In genomic region chr11:71120346-71120963, GRCh38 we compare ENCODE assay signal across 10 cellular contexts.
A peak's percentile ranks its signal among the peaks of the same experiment; 100 is the strongest.
DNase-seq lines count a peak whose midpoint lies in the region; TF ChIP-seq lines count a peak whose summit lies in the region.
"Had no signal": no experiment of that assay in that cellular context is flagged by ENCODE, and none has a peak within 500 bp of the region (broad histone marks: within the 10 kb centered on the region; RNA-seq: fewer than 3 reads in every experiment).

No MANE protein-coding gene starts in this region.

- no peak overlapping the region for H4K8ac ChIP-seq in neuronal stem cell (ENCODE audit: low read depth, low read length)

- TF ChIP-seq POLR2A in esophagus squamous epithelium (IDR thresholded peaks at IDR 0.05) = no peak

- H2BK15ac ChIP-seq in neuronal stem cell (ENCODE audit: low read length) = no peak overlapping the region

- no peak overlapping the region for H3K9ac ChIP-seq in neuronal stem cell (ENCODE audit: low read depth, low read length, poor library complexity)

- peak overlapping the region; percentile 3 for H3K18ac ChIP-seq in neuronal stem cell (ENCODE audit: low read length)

- H4K91ac ChIP-seq in neuronal stem cell (ENCODE audit: low read depth, low read length, poor library complexity) = no peak overlapping the region

- H3K23ac ChIP-seq in neuronal stem cell (ENCODE audit: low read depth, low read length, poor library complexity) = no peak overlapping the region

- H2BK5ac ChIP-seq in neuronal stem cell (ENCODE audit: low read length) = no peak overlapping the region

- no peak overlapping the region for H2BK12ac ChIP-seq in neuronal stem cell (ENCODE audit: low read length)

- H3K27me3 ChIP-seq in neuronal stem cell (ENCODE audit: control insufficient read depth in 3 of 3, insufficient read depth in 3 of 3, low read depth in 1 of 3, low read length in 3 of 3) = peaks cover 0 to 3% (median 0%) of the 10 kb centered on the region in 3 experiments
- H3K27me3 ChIP-seq in osteoblast (ENCODE audit: insufficient read depth, low read length) = peaks cover 4% of the 10 kb centered on the region
- H3K27me3 ChIP-seq in esophagus squamous epithelium = peaks cover 0 to 22% (median 0%) of the 10 kb centered on the region in 4 donors

- no peak overlapping the region for H3K4ac ChIP-seq in neuronal stem cell (ENCODE audit: low read length)

- WGBS in neuronal stem cell (ENCODE audit: extremely low coverage in 2 of 2, insufficient read length in 2 of 2, insufficient replicate concordance in 1 of 2), 2 donors = no CpG with 5 or more reads among the region's 8 CpGs
- WGBS in esophagus squamous epithelium, 2 donors = 13 to 18% methylated on average over 4 to 6 of the region's 8 CpGs

- no peaks in the 10 kb centered on the region for H3K4me1 ChIP-seq in neuronal stem cell (ENCODE audit: control insufficient read depth in 2 of 2, insufficient read depth in 1 of 2, low read depth in 1 of 2, low read length in 2 of 2)
- H3K4me1 ChIP-seq in osteoblast (ENCODE audit: insufficient read depth, low read length) = no peaks in the 10 kb centered on the region
- no peaks in the 10 kb centered on the region for H3K4me1 ChIP-seq in esophagus squamous epithelium

- no peak overlapping the region for H2AK5ac ChIP-seq in neuronal stem cell (ENCODE audit: low read depth, low read length)

- no peak for DNase-seq in GM10266 (ENCODE audit: extremely low spot score)
- peak in 2 of 3 experiments; percentile 63 to 81 for DNase-seq in NCI-H1417 (lab: John Stamatoyannopoulos, UW)
- DNase-seq in T47D (ENCODE audit: low read depth in 1 of 2, low spot score in 1 of 2) = peak; percentile 48 to 86
- peak; percentile 41 for DNase-seq in neuronal stem cell (ENCODE audit: low spot score)
- DNase-seq in NCI-H128 (lab: John Stamatoyannopoulos, UW; ENCODE audit: unreplicated experiment) = no peak
- no peak for DNase-seq in osteoblast (ENCODE audit: insufficient read length, low spot score, missing footprints)
- DNase-seq in esophagus squamous epithelium (lab: John Stamatoyannopoulos, UW) = no peak
- no peak for DNase-seq in activated CD4-positive, alpha-beta T cell treated with anti-CD3 and anti-CD28 coated beads for 4 hours
- DNase-seq: activated naive CD4-positive, alpha-beta T cell treated with Interleukin-2 at 50 U/mL for 16 hours; stimulated activated CD4-positive, alpha-beta T cell treated with anti-CD3 and anti-CD28 coated beads, Interleukin-15, amount 100 ng/mL, for 24 hours had no signal

- H3K4me3 ChIP-seq in neuronal stem cell (ENCODE audit: low read length in 2 of 2) = no peak overlapping the region
- H3K4me3 ChIP-seq in osteoblast (ENCODE audit: insufficient read depth, low read length) = no peak overlapping the region
- H3K4me3 ChIP-seq in esophagus squamous epithelium = no peak overlapping the region

- intact Hi-C loops in esophagus squamous epithelium (cut with DNase I) = no loop called here

- H2AFZ ChIP-seq in neuronal stem cell (ENCODE audit: low read length) (no peak overlapping the region), osteoblast (ENCODE audit: low read length) (no peak overlapping the region)

- H3K14ac ChIP-seq in neuronal stem cell (ENCODE audit: low read length) = no peak overlapping the region

- TF ChIP-seq CTCF in GM10266 (IDR thresholded peaks at IDR 0.05; ENCODE audit: control insufficient read depth, insufficient read depth, low read depth, missing control alignments) (peak; percentile 5), osteoblast (IDR thresholded peaks at IDR 0.05; ENCODE audit: extremely low read depth, low read depth, low read length) (no peak), esophagus squamous epithelium (IDR thresholded peaks at IDR 0.05) (peak in 3 of 6 experiments; percentile 10 to 42 (median 28))

- in situ Hi-C loops in T47D (cut with HindIII; ENCODE audit: low pct_unique_long_range_greater_than_20kb, low sequenced_read_pairs) = no loop called here

- H2BK120ac ChIP-seq in neuronal stem cell (ENCODE audit: low read depth, low read length) = no peak overlapping the region

- no peaks in the 10 kb centered on the region for H3K79me2 ChIP-seq in osteoblast (ENCODE audit: insufficient read depth, low read length)

- no peaks in the 10 kb centered on the region for H3K79me1 ChIP-seq in neuronal stem cell (ENCODE audit: low read depth, low read length)

- H3K27ac ChIP-seq in neuronal stem cell (replicated peaks; ENCODE audit: low read length) = no peak overlapping the region
- no peak overlapping the region for H3K27ac ChIP-seq in osteoblast (ENCODE audit: low read depth, low read length)
- no peak overlapping the region for H3K27ac ChIP-seq in esophagus squamous epithelium

- H3K9me3 ChIP-seq in neuronal stem cell (replicated peaks in 1 of 2; ENCODE audit: control insufficient read depth in 2 of 2, insufficient read depth in 1 of 2, low read depth in 1 of 2, low read length in 2 of 2) (no peaks in the 10 kb centered on the region), osteoblast (ENCODE audit: low read depth, low read length) (no peaks in the 10 kb centered on the region), esophagus squamous epithelium (no peaks in the 10 kb centered on the region)

- H4K20me1 ChIP-seq in osteoblast (ENCODE audit: insufficient read depth, low read length) = no peaks in the 10 kb centered on the region

- H3K36me3 ChIP-seq in neuronal stem cell (replicated peaks in 1 of 2; ENCODE audit: control insufficient read depth in 2 of 2, insufficient read depth in 2 of 2, low read length in 2 of 2) = no peaks in the 10 kb centered on the region
- no peaks in the 10 kb centered on the region for H3K36me3 ChIP-seq in osteoblast (ENCODE audit: insufficient read depth, low read length)
- no peaks in the 10 kb centered on the region for H3K36me3 ChIP-seq in esophagus squamous epithelium

- H3K4me2 ChIP-seq in neuronal stem cell (ENCODE audit: insufficient read depth, low read length, poor library complexity, severe bottlenecking) = no peak overlapping the region
- H3K4me2 ChIP-seq in osteoblast (ENCODE audit: insufficient read depth, low read length) = no peak overlapping the region

Comparison
In these comparisons a context has a peak if more than half of its experiments do, and no peak if none do; other contexts are left out.
1. DNase-seq: peak in NCI-H1417 (2 of 3), T47D (2 of 2) and neuronal stem cell (single experiment); none in GM10266 (single experiment), NCI-H128 (single experiment), osteoblast (single experiment), esophagus squamous epithelium (single experiment) and activated CD4-positive, alpha-beta T cell treated with anti-CD3 and anti-CD28 coated beads for 4 hours (0 of 2).